In the genomic region with DNA sequence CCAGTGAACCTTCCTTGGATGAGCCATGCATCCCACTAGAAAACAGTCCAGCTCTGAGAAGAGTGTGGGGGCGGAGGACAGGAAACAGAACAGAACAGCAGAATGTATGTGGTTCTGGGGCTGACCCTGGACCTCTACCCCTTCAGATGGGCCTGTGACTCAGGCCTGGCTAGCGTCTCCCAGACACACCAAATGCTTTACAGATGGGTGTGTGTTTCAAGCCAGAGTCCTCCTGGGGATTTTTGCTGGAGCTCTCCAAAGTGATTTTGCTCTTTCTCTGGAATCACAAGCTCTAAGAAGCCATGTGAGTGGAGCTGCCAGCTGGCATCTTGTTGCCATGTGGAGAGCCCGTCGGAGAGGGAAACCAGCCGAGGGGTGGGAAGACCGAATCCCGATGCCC, we compare ENCODE assay signal across 12 cellular contexts. TPM values are rescaled to one million over a fixed set of nuclear protein-coding genes. Genes with fewer than 3 reads are reported as not detected.
DNase-seq lines count a peak whose midpoint lies in the region; TF ChIP-seq lines count a peak whose summit lies in the region.
"Had no signal": no experiment of that assay in that cellular context is flagged by ENCODE, and none has a peak within 500 bp of the region (broad histone marks: within the 10 kb centered on the region; RNA-seq: fewer than 3 reads in every experiment).

No MANE protein-coding gene starts in this region.

- H3K9me3 ChIP-seq in AG04450 (ENCODE audit: control insufficient read depth, insufficient read depth, low read length) (no peaks in the 10 kb centered on the region), MG63 (no peaks in the 10 kb centered on the region)

- no peaks in the 10 kb centered on the region for H3K9me3 Mint-ChIP-seq in mesothelial cell of epicardium
- H3K9me3 Mint-ChIP-seq: activated naive CD8-positive, alpha-beta T cell treated with anti-CD3 and anti-CD28 coated beads, Interleukin-2, amount 10 ng/mL, durations not matched to agents 7 days and 5 days had no signal

- no peaks in the 10 kb centered on the region for H3K27me3 Mint-ChIP-seq in mesothelial cell of epicardium (ENCODE audit: low read depth)
- H3K27me3 Mint-ChIP-seq: activated naive CD8-positive, alpha-beta T cell treated with anti-CD3 and anti-CD28 coated beads, Interleukin-2, amount 10 ng/mL, durations not matched to agents 7 days and 5 days had no signal

- H3K4me3 Mint-ChIP-seq in mesothelial cell of epicardium: no peak overlapping the region
- H3K4me3 Mint-ChIP-seq: activated naive CD8-positive, alpha-beta T cell treated with anti-CD3 and anti-CD28 coated beads, Interleukin-2, amount 10 ng/mL, durations not matched to agents 7 days and 5 days had no signal

- CTCF ChIA-PET in AG04450 (lab: Charles Lee): interaction anchor here (1.2 to 2.0 kb wide), 3 partner anchors 11 to 233 kb away, joined by 4 to 13 read pairs (median 5); no protein-coding TSS in a partner anchor

- H3K4me1 Mint-ChIP-seq in mesothelial cell of epicardium: peaks cover 14% of the 10 kb centered on the region

- H3K27ac Mint-ChIP-seq in mesothelial cell of epicardium: peak overlapping the region; percentile 5
- H3K27ac Mint-ChIP-seq: activated naive CD8-positive, alpha-beta T cell treated with anti-CD3 and anti-CD28 coated beads, Interleukin-2, amount 10 ng/mL, durations not matched to agents 7 days and 5 days had no signal

- POLR2A ChIA-PET in AG04450 (lab: Yijun Ruan, JAX): interaction anchor here (0.6 to 1.7 kb wide), 8 partner anchors 9 to 191 kb away, joined by 3 to 7 read pairs (median 4); partner anchors contain the start of genes C1QTNF4, KBTBD4 and NDUFS3

- no peaks in the 10 kb centered on the region for H3K36me3 ChIP-seq in MG63

- H3K36me3 Mint-ChIP-seq in mesothelial cell of epicardium: peaks cover 10% of the 10 kb centered on the region

- H3K4me3 ChIP-seq in AG04450 (ENCODE audit: low read depth, low read length): no peak overlapping the region
- no peak overlapping the region for H3K4me3 ChIP-seq in MG63

- TF ChIP-seq CTCF in AG04450 (IDR thresholded peaks at IDR 0.05; ENCODE audit: low read depth, low read length): no peak
- TF ChIP-seq CTCF in mesothelial cell of epicardium (IDR thresholded peaks at IDR 0.05; ENCODE audit: unreplicated experiment): no peak

- no peaks in the 10 kb centered on the region for H3K27me3 ChIP-seq in AG04450 (ENCODE audit: control insufficient read depth, insufficient read depth, low read length)
- no peaks in the 10 kb centered on the region for H3K27me3 ChIP-seq in MG63

- DNase-seq in AG04450 (ENCODE audit: low read depth, low spot score) (peak; percentile 84), MG63 (peak; percentile 94), epidermal melanocyte (ENCODE audit: insufficient read length, low spot score) (peak; percentile 48), mesothelial cell of epicardium (ENCODE audit: low spot score in 2 of 2, unreplicated experiment in 2 of 2) (no peak), activated gamma-delta T cell (lab: John Stamatoyannopoulos, UW) (no peak), OCI-M2 (lab: John Stamatoyannopoulos, UW; ENCODE audit: unreplicated experiment) (no peak), OCI-M1 (lab: John Stamatoyannopoulos, UW) (no peak), NCI-H1436 treated with DMSO at 0.1 percent for 48 hours (lab: John Stamatoyannopoulos, UW) (no peak)
- DNase-seq: activated naive CD8-positive, alpha-beta T cell treated with anti-CD3 and anti-CD28 coated beads, Interleukin-2, amount 10 ng/mL, durations not matched to agents 7 days and 5 days; NCI-H146; RPMI8226 had no signal

- H3K27ac ChIP-seq in AG04450 (ENCODE audit: low read depth, low read length): peak overlapping the region; percentile 73
- H3K27ac ChIP-seq: C4-2B had no signal

RNA-seq across cellular contexts. Expression of gene C1QTNF4, which starts 13.2 kb away (rescaled TPM):
- 0.14 and 0.19 TPM in 2 replicates for polyA plus RNA-seq in AG04450 (2011; rRNA removed)
- not detected in 2 replicates for polyA minus RNA-seq in AG04450 (2011; rRNA and poly(A)+ RNA removed)
- not detected in 2 replicates for total RNA-seq in MG63 (2014; rRNA removed; shearing (Covaris generic); ENCODE audit: low replicate concordance)
- total RNA-seq in mesothelial cell of epicardium: 4.7 to 5.6 TPM (median 4.7 TPM) in 3 replicates

RNA-seq across cellular contexts. Expression of gene FAM180B, which starts 20.9 kb away (rescaled TPM):
- polyA plus RNA-seq in AG04450 (2011; rRNA removed): not detected in 2 replicates
- not detected in 2 replicates for polyA minus RNA-seq in AG04450 (2011; rRNA and poly(A)+ RNA removed)
- not detected in 2 replicates for total RNA-seq in MG63 (2014; rRNA removed; shearing (Covaris generic); ENCODE audit: low replicate concordance)
- 0.18 to 0.36 TPM (median 0.27 TPM) in 3 replicates for total RNA-seq in mesothelial cell of epicardium
- total RNA-seq: activated naive CD8-positive, alpha-beta T cell treated with anti-CD3 and anti-CD28 coated beads, Interleukin-2, amount 10 ng/mL, durations not matched to agents 7 days and 5 days had no signal

RNA-seq across cellular contexts. Expression of gene NDUFS3, which starts 28.5 kb away (rescaled TPM):
- polyA plus RNA-seq in AG04450 (2011; rRNA removed): 103 and 106 TPM in 2 replicates
- polyA minus RNA-seq in AG04450 (2011; rRNA and poly(A)+ RNA removed): 47.1 and 49.9 TPM in 2 replicates
- total RNA-seq in MG63 (2014; rRNA removed; shearing (Covaris generic); ENCODE audit: low replicate concordance): 109 and 118 TPM in 2 replicates
- 93.4 to 96.6 TPM (median 96.5 TPM) in 3 replicates for total RNA-seq in mesothelial cell of epicardium

RNA-seq across cellular contexts. Expression of gene KBTBD4, which starts 28.6 kb away (rescaled TPM):
- polyA plus RNA-seq in AG04450 (2011; rRNA removed): 19.5 and 20.0 TPM in 2 replicates
- polyA minus RNA-seq in AG04450 (2011; rRNA and poly(A)+ RNA removed): 28.3 and 30.4 TPM in 2 replicates
- total RNA-seq in MG63 (2014; rRNA removed; shearing (Covaris generic); ENCODE audit: low replicate concordance): 30.9 and 37.1 TPM in 2 replicates
- total RNA-seq in mesothelial cell of epicardium: 15.1 to 15.9 TPM (median 15.7 TPM) in 3 replicates

RNA-seq across cellular contexts. Expression of gene MTCH2, which starts 35.0 kb away (rescaled TPM):
- 175 and 194 TPM in 2 replicates for polyA plus RNA-seq in AG04450 (2011; rRNA removed)
- 87.8 and 103 TPM in 2 replicates for polyA minus RNA-seq in AG04450 (2011; rRNA and poly(A)+ RNA removed)
- total RNA-seq in MG63 (2014; rRNA removed; shearing (Covaris generic); ENCODE audit: low replicate concordance): 24.3 and 43.0 TPM in 2 replicates
- total RNA-seq in mesothelial cell of epicardium: 53.5 to 59.1 TPM (median 54.4 TPM) in 3 replicates

Comparison
In these comparisons a context has a peak if more than half of its experiments do, and no peak if none do; other contexts are left out.
1. DNase-seq: peak in AG04450 (single experiment), MG63 (single experiment) and epidermal melanocyte (single experiment); none in mesothelial cell of epicardium (0 of 2), activated gamma-delta T cell (single experiment), OCI-M2 (single experiment), OCI-M1 (single experiment) and NCI-H1436 treated with DMSO at 0.1 percent for 48 hours (single experiment).